ENCODE assay signal across 1 cellular context in the genomic region with DNA sequence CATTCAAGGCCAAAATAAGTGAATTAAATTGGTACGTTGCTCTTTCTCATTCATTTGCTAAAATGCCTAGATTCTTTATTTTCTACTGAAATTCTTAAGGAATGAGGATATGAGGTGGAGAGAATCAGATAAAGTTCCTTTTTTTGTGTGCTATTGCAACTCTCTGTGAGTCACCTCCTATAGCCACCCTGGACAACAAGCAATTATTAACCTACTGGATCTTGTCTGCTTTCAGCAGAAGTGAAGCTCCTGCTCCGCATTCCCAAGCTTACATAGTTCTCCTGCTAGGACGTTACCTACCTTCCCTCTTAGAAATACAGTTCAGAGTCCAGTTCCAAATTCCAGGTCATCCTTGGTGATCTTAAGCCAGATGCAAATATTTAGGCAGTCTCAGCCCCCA.
TF ChIP-seq lines count a peak whose summit lies in the region.

No MANE protein-coding gene starts in this region.

TF ChIP-seq in IMR-90, 13 proteins besides CTCF, POLR2A, EP300 and RAD21:
- TF ChIP-seq CEBPB (IDR thresholded peaks at IDR 0.05; ENCODE audit: low read depth, low read length) (peak; percentile 9; the same call in 1 of the 2 replicates), RFX5 (IDR thresholded peaks at IDR 0.05; ENCODE audit: low read depth, low read length) (no peak)
